ENCODE assay signal across 19 cellular contexts in genomic region chr2:39874236-39874635, GRCh38.
A peak's percentile ranks its signal among the peaks of the same experiment; 100 is the strongest.
DNase-seq lines count a peak whose midpoint lies in the region; ATAC-seq and TF ChIP-seq lines count a peak whose summit lies in the region.
"Had no signal": no experiment of that assay in that cellular context is flagged by ENCODE, and none has a peak within 500 bp of the region (broad histone marks: within the 10 kb centered on the region; RNA-seq: fewer than 3 reads in every experiment).

No MANE protein-coding gene starts in this region.

- H2BK15ac ChIP-seq in IMR-90 (ENCODE audit: low read depth, low read length): peak overlapping the region; percentile 43; the same call in 1 of the 3 replicates

- H3K9ac ChIP-seq in IMR-90 (ENCODE audit: low read depth, low read length): no peak overlapping the region

- whole genome bisulfite sequencing in IMR-90 (ENCODE audit: extremely low coverage in 2 of 2, insufficient read length in 1 of 2), 2 experiments: no CpG with 5 or more reads among the region's 4 CpGs

- no peak overlapping the region for H3K4me2 ChIP-seq in IMR-90 (ENCODE audit: low read depth, low read length)
- H3K4me2 ChIP-seq: GM23338 had no signal

- H3K14ac ChIP-seq in IMR-90 (replicated peaks; ENCODE audit: low read depth, low read length): no peak overlapping the region

- H3K23ac ChIP-seq in IMR-90 (ENCODE audit: low read depth, low read length): no peak overlapping the region; the same call in 1 of the 2 replicates

- no peak overlapping the region for H4K8ac ChIP-seq in IMR-90 (ENCODE audit: low read depth in 2 of 2, low read length in 2 of 2)

- no peak overlapping the region for H3K27ac ChIP-seq in IMR-90 (ENCODE audit: insufficient read depth, low read length)

- no peak overlapping the region for H2BK5ac ChIP-seq in IMR-90 (ENCODE audit: low read depth, low read length, poor library complexity, severe bottlenecking)

- peak overlapping the region; percentile 66; the same call in 1 of the 2 replicates for H3K18ac ChIP-seq in IMR-90 (ENCODE audit: low read depth, low read length)

- peaks cover 9% of the 10 kb centered on the region for H3K4me1 ChIP-seq in IMR-90 (ENCODE audit: control insufficient read depth, insufficient read depth, low read length)

- ATAC-seq in IMR-90 (ENCODE audit: low read depth) (no peak), esophagus mucosa (peak; percentile 39), GM19328 (IDR thresholded peaks at IDR 0.05; ENCODE audit: unreplicated experiment) (no peak), HG03378 (IDR thresholded peaks at IDR 0.05; ENCODE audit: unreplicated experiment) (no peak)
- ATAC-seq: GM23338, HCT116 had no signal

- H3K4me3 ChIP-seq in IMR-90 (ENCODE audit: insufficient read depth, low read depth, low read length): no peak overlapping the region
- H3K4me3 ChIP-seq in skeletal muscle cell (ENCODE audit: low read depth, low read length): no peak overlapping the region
- H3K4me3 ChIP-seq: A549, GM23338 had no signal

- no peaks in the 10 kb centered on the region for H3K27me3 ChIP-seq in IMR-90 (ENCODE audit: control insufficient read depth, insufficient read depth, low read length)

- H2AK9ac ChIP-seq in IMR-90 (replicated peaks; ENCODE audit: low read depth, low read length, poor library complexity): no peak overlapping the region

- DNase-seq in IMR-90: no peak
- peak; percentile 13 for DNase-seq in amniotic epithelial cell (ENCODE audit: low read depth)
- peak; percentile 63 for DNase-seq in skeletal muscle cell (ENCODE audit: low read depth)
- no peak for DNase-seq in NCI-H2029 treated with DMSO at 0.1 percent for 48 hours (lab: John Stamatoyannopoulos, UW)
- DNase-seq: 8988T; ACHN; AML-193; Calu3; CD4-positive, alpha-beta memory T cell; COR-L47; DMS53; GF-D8; H9 had no signal

- H4K20me1 ChIP-seq in IMR-90 (ENCODE audit: insufficient read depth, low read length): no peaks in the 10 kb centered on the region

- H4K5ac ChIP-seq in IMR-90 (ENCODE audit: low read depth, low read length): no peak overlapping the region; the same call in 1 of the 2 replicates

- dilution Hi-C loops in IMR-90 (cut with HindIII; ENCODE audit: low sequenced_read_pairs, unreplicated experiment): no loop called here

- TF ChIP-seq CTCF in IMR-90 (conservative IDR thresholded peaks at IDR 0.05; ENCODE audit: low read depth, low read length): no peak

- POLR2A ChIA-PET in IMR-90 (lab: Charles Lee; ENCODE audit: unreplicated experiment): no interaction called here

- H3K9me1 ChIP-seq in IMR-90 (ENCODE audit: insufficient read depth, low read length): peaks cover 8% of the 10 kb centered on the region; the same call in 1 of the 2 replicates

- no peaks in the 10 kb centered on the region for H3K79me1 ChIP-seq in IMR-90 (ENCODE audit: low read depth in 1 of 2, low read length in 2 of 2)

- BruUV-seq in IMR-90 (replicated peaks; lab: Mats Ljungman, UMichigan): no TSS peak

- TF ChIP-seq POLR2A in IMR-90 (IDR thresholded peaks at IDR 0.05; ENCODE audit: low read depth, low read length): no peak

- H2BK120ac ChIP-seq in IMR-90 (ENCODE audit: low read depth, low read length): peak overlapping the region; percentile 20

- peak overlapping the region; percentile 73 for H2BK20ac ChIP-seq in IMR-90 (ENCODE audit: low read depth, low read length)

- no peak overlapping the region for H2AFZ ChIP-seq in IMR-90 (replicated peaks; ENCODE audit: low read length, poor library complexity)
- H2AFZ ChIP-seq: GM23338 had no signal

- CTCF ChIA-PET in IMR-90 (lab: Yijun Ruan, JAX): interaction anchor here (1.8 kb wide), 1 partner anchor 22 kb away, joined by 5 read pairs; no protein-coding TSS in a partner anchor

- no peak overlapping the region for H2AK5ac ChIP-seq in IMR-90 (ENCODE audit: low read depth, low read length)

- H4K91ac ChIP-seq in IMR-90 (ENCODE audit: insufficient read depth, low read depth, low read length): peak overlapping the region; percentile 29

- intact Hi-C loops in IMR-90 (cut with micrococcal nuclease): no loop called here

- no peak for TF ChIP-seq RAD21 in IMR-90 (IDR thresholded peaks at IDR 0.05; ENCODE audit: low read length)

- H3K4ac ChIP-seq in IMR-90 (ENCODE audit: low read depth, low read length): peak overlapping the region; percentile 74

- H3K36me3 ChIP-seq in IMR-90 (ENCODE audit: control insufficient read depth, insufficient read depth, low read length): no peaks in the 10 kb centered on the region

- H3K56ac ChIP-seq in IMR-90 (ENCODE audit: extremely low read depth, insufficient read depth, low read length): no peak overlapping the region; the same call in 1 of the 2 replicates

- in situ Hi-C loops in IMR-90 (cut with MboI; ENCODE audit: low sequenced_read_pairs): no loop called here

- no peaks in the 10 kb centered on the region for H3K9me3 ChIP-seq in IMR-90 (ENCODE audit: control insufficient read depth, insufficient read depth, low read length)
- H3K9me3 ChIP-seq: A549 had no signal

TF ChIP-seq in IMR-90, 13 proteins besides CTCF, POLR2A, EP300 and RAD21:
- TF ChIP-seq MAFK (IDR thresholded peaks at IDR 0.05; ENCODE audit: low read depth, low read length) (no peak), NFE2L2 (IDR thresholded peaks at IDR 0.05; ENCODE audit: low read depth, low read length) (no peak), MAZ (IDR thresholded peaks at IDR 0.05; ENCODE audit: borderline replicate concordance, low read depth, low read length) (no peak), SMC3 (IDR thresholded peaks at IDR 0.05; ENCODE audit: low read depth, low read length) (no peak), CHD1 (IDR thresholded peaks at IDR 0.05; ENCODE audit: low read depth, low read length) (no peak), MXI1 (IDR thresholded peaks at IDR 0.05; ENCODE audit: borderline replicate concordance, low read depth, low read length) (no peak), BHLHE40 (IDR thresholded peaks at IDR 0.05; ENCODE audit: low read depth, low read length) (no peak), USF2 (IDR thresholded peaks at IDR 0.05; ENCODE audit: low read depth, low read length) (no peak), RCOR1 (IDR thresholded peaks at IDR 0.05; ENCODE audit: insufficient replicate concordance, low read length) (no peak)
- TF ChIP-seq, protein P1, sequence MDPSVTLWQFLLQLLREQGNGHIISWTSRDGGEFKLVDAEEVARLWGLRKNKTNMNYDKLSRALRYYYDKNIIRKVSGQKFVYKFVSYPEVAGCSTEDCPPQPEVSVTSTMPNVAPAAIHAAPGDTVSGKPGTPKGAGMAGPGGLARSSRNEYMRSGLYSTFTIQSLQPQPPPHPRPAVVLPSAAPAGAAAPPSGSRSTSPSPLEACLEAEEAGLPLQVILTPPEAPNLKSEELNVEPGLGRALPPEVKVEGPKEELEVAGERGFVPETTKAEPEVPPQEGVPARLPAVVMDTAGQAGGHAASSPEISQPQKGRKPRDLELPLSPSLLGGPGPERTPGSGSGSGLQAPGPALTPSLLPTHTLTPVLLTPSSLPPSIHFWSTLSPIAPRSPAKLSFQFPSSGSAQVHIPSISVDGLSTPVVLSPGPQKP (IDR thresholded peaks at IDR 0.05; ENCODE audit: borderline replicate concordance, low read depth, low read length): no peak

Comparison
In these comparisons a context has a peak if more than half of its experiments do, and no peak if none do; other contexts are left out.
1. DNase-seq: peak in amniotic epithelial cell (single experiment) and skeletal muscle cell (single experiment); none in IMR-90 (single experiment) and NCI-H2029 treated with DMSO at 0.1 percent for 48 hours (single experiment).